1 cellular context compared by ENCODE assay signal in the genomic region with DNA sequence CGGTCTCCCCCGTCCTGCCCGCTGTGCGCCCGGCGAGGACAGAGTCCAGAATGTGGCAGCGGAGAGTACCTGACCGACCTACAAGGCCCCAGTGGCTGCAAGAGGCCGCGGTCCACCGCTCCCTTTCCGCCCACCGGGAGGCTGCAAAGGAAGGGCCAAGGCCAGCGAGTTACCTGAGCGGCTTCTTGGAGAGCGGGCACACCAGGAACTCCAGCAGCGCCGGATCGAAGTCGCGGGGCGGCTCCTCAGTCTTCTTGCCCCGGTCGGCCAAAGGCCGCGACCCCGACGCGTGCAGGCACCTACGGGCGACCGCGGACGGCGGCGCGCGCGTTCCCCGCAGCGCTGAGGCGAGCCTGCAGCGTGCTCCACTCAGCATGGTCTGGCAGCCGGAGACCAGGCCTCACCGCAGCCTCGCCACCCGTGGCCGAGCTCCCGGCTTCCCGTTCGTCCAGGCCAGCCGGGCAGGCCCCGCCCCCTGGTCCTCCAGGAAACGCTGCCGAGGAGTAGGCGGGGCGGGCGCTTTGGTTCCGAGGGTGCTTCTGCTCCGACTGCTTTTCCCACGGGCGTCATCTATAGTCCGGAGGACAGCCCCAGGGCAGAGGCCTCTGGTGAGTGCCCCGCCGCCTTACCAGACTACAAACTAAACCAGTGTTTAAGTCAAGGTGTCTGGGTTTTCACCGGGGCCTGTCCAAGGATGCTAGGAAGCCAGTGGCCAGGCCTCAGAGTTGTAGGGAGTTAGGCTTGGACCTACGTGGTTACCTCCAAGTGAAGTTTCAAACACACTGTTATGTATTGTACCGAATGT.
TF ChIP-seq lines count a peak whose summit lies in the region.

A gene with protein sequence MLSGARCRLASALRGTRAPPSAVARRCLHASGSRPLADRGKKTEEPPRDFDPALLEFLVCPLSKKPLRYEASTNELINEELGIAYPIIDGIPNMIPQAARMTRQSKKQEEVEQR (minus strand): TSS at position 452 of the 805 bp plus-strand sequence. CDS start 76 bp downstream, at position 376.

TF ChIP-seq in K562, 482 proteins besides CTCF, POLR2A, EP300 and RAD21 (continued from another document and continues in another):
- TF ChIP-seq, protein P1, sequence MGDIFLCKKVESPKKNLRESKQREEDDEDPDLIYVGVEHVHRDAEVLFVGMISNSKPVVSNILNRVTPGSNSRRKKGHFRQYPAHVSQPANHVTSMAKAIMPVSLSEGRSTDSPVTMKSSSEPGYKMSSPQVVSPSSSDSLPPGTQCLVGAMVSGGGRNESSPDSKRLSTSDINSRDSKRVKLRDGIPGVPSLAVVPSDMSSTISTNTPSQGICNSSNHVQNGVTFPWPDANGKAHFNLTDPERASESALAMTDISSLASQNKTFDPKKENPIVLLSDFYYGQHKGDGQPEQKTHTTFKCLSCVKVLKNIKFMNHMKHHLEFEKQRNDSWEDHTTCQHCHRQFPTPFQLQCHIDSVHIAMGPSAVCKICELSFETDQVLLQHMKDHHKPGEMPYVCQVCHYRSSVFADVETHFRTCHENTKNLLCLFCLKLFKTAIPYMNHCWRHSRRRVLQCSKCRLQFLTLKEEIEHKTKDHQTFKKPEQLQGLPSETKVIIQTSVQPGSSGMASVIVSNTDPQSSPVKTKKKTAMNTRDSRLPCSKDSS (IDR thresholded peaks at IDR 0.05; ENCODE audit: low read depth, partially characterized antibody): no peak
- TF ChIP-seq ZNF3 (CRISPR knock-in tag; IDR thresholded peaks at IDR 0.05) (no peak), HOXB6 (CRISPR knock-in tag; IDR thresholded peaks at IDR 0.05; ENCODE audit: borderline replicate concordance) (no peak), BRD4 (IDR thresholded peaks at IDR 0.05) (no peak), CBFA2T2 (conservative IDR thresholded peaks at IDR 0.05) (no peak), PTBP1 (IDR thresholded peaks at IDR 0.05; ENCODE audit: low read depth, low read length) (no peak), MCM7 (IDR thresholded peaks at IDR 0.05) (no peak), RFX5 (IDR thresholded peaks at IDR 0.05; ENCODE audit: low read depth, low read length) (no peak), TAL1 (IDR thresholded peaks at IDR 0.05) (no peak), SAP30 (IDR thresholded peaks at IDR 0.05; ENCODE audit: borderline replicate concordance, insufficient read depth, low read depth, low read length, poor library complexity, severe bottlenecking) (peak; percentile 79), ZNF121 (CRISPR knock-in tag; conservative IDR thresholded peaks at IDR 0.05) (no peak), ZNF146 (CRISPR knock-in tag; IDR thresholded peaks at IDR 0.05; ENCODE audit: unreplicated experiment) (no peak), PHF20 (IDR thresholded peaks at IDR 0.05; ENCODE audit: partially characterized antibody) (peak; percentile 88), ZNF253 (CRISPR knock-in tag; conservative IDR thresholded peaks at IDR 0.05) (no peak), TCF7L2 (IDR thresholded peaks at IDR 0.05; ENCODE audit: low read depth, low read length) (no peak), TAF15 (IDR thresholded peaks at IDR 0.05; ENCODE audit: low read depth, low read length) (no peak), SRSF1 (IDR thresholded peaks at IDR 0.05; ENCODE audit: low read depth, low read length) (no peak), RBM34 (IDR thresholded peaks at IDR 0.05; ENCODE audit: borderline replicate concordance, insufficient read depth, low read length) (no peak), TAF9B (IDR thresholded peaks at IDR 0.05; ENCODE audit: partially characterized antibody) (peak; percentile 84), DDX20 (tag; IDR thresholded peaks at IDR 0.05; ENCODE audit: low read depth) (no peak), SMAD2 (IDR thresholded peaks at IDR 0.05; ENCODE audit: low read depth, low read length) (no peak), TCF7 (IDR thresholded peaks at IDR 0.05; ENCODE audit: borderline replicate concordance) (0 out of 2 replicates have a peak, but pooled peaks have one; percentile 51), ZNF696 (CRISPR knock-in tag; conservative IDR thresholded peaks at IDR 0.05) (no peak), TOE1 (IDR thresholded peaks at IDR 0.05; ENCODE audit: borderline replicate concordance) (peak; percentile 47; the same call in 1 of the 2 replicates), TOE1 (CRISPR knock-in tag; IDR thresholded peaks at IDR 0.05; ENCODE audit: borderline replicate concordance, low read depth) (peak; percentile 82; the same call in 1 of the 2 replicates), ZKSCAN8 (CRISPR knock-in tag; IDR thresholded peaks at IDR 0.05) (no peak), DIDO1 (tag; IDR thresholded peaks at IDR 0.05; ENCODE audit: low read depth) (peak; percentile 52; the same call in 1 of the 2 replicates), BRCA1 (IDR thresholded peaks at IDR 0.05) (no peak), BRCA1 (CRISPR knock-in tag; IDR thresholded peaks at IDR 0.05) (no peak), RBBP5 (IDR thresholded peaks at IDR 0.05; ENCODE audit: borderline replicate concordance, insufficient read depth, low read length, poor library complexity, severe bottlenecking) (peak; percentile 93), ZNF133 (CRISPR knock-in tag; IDR thresholded peaks at IDR 0.05) (no peak), ZNF124 (CRISPR knock-in tag; IDR thresholded peaks at IDR 0.05) (no peak)
- TF ChIP-seq, protein P2, sequence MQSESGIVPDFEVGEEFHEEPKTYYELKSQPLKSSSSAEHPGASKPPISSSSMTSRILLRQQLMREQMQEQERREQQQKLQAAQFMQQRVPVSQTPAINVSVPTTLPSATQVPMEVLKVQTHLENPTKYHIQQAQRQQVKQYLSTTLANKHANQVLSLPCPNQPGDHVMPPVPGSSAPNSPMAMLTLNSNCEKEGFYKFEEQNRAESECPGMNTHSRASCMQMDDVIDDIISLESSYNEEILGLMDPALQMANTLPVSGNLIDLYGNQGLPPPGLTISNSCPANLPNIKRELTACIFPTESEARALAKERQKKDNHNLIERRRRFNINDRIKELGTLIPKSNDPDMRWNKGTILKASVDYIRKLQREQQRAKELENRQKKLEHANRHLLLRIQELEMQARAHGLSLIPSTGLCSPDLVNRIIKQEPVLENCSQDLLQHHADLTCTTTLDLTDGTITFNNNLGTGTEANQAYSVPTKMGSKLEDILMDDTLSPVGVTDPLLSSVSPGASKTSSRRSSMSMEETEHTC (IDR thresholded peaks at IDR 0.05): no peak
- TF ChIP-seq, protein P3, sequence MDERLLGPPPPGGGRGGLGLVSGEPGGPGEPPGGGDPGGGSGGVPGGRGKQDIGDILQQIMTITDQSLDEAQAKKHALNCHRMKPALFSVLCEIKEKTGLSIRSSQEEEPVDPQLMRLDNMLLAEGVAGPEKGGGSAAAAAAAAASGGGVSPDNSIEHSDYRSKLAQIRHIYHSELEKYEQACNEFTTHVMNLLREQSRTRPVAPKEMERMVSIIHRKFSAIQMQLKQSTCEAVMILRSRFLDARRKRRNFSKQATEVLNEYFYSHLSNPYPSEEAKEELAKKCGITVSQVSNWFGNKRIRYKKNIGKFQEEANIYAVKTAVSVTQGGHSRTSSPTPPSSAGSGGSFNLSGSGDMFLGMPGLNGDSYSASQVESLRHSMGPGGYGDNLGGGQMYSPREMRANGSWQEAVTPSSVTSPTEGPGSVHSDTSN (CRISPR knock-in tag; IDR thresholded peaks at IDR 0.05; ENCODE audit: low read depth): no peak
- TF ChIP-seq, protein P3 (tag; conservative IDR thresholded peaks at IDR 0.05; ENCODE audit: low read depth): no peak
- TF ChIP-seq, protein P4, sequence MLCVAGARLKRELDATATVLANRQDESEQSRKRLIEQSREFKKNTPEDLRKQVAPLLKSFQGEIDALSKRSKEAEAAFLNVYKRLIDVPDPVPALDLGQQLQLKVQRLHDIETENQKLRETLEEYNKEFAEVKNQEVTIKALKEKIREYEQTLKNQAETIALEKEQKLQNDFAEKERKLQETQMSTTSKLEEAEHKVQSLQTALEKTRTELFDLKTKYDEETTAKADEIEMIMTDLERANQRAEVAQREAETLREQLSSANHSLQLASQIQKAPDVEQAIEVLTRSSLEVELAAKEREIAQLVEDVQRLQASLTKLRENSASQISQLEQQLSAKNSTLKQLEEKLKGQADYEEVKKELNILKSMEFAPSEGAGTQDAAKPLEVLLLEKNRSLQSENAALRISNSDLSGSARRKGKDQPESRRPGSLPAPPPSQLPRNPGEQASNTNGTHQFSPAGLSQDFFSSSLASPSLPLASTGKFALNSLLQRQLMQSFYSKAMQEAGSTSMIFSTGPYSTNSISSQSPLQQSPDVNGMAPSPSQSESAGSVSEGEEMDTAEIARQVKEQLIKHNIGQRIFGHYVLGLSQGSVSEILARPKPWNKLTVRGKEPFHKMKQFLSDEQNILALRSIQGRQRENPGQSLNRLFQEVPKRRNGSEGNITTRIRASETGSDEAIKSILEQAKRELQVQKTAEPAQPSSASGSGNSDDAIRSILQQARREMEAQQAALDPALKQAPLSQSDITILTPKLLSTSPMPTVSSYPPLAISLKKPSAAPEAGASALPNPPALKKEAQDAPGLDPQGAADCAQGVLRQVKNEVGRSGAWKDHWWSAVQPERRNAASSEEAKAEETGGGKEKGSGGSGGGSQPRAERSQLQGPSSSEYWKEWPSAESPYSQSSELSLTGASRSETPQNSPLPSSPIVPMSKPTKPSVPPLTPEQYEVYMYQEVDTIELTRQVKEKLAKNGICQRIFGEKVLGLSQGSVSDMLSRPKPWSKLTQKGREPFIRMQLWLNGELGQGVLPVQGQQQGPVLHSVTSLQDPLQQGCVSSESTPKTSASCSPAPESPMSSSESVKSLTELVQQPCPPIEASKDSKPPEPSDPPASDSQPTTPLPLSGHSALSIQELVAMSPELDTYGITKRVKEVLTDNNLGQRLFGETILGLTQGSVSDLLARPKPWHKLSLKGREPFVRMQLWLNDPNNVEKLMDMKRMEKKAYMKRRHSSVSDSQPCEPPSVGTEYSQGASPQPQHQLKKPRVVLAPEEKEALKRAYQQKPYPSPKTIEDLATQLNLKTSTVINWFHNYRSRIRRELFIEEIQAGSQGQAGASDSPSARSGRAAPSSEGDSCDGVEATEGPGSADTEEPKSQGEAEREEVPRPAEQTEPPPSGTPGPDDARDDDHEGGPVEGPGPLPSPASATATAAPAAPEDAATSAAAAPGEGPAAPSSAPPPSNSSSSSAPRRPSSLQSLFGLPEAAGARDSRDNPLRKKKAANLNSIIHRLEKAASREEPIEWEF (CRISPR knock-in tag; IDR thresholded peaks at IDR 0.05): no peak
- TF ChIP-seq, protein P5, sequence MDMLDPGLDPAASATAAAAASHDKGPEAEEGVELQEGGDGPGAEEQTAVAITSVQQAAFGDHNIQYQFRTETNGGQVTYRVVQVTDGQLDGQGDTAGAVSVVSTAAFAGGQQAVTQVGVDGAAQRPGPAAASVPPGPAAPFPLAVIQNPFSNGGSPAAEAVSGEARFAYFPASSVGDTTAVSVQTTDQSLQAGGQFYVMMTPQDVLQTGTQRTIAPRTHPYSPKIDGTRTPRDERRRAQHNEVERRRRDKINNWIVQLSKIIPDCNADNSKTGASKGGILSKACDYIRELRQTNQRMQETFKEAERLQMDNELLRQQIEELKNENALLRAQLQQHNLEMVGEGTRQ (CRISPR knock-in tag; IDR thresholded peaks at IDR 0.05): no peak
- TF ChIP-seq, protein P6, sequence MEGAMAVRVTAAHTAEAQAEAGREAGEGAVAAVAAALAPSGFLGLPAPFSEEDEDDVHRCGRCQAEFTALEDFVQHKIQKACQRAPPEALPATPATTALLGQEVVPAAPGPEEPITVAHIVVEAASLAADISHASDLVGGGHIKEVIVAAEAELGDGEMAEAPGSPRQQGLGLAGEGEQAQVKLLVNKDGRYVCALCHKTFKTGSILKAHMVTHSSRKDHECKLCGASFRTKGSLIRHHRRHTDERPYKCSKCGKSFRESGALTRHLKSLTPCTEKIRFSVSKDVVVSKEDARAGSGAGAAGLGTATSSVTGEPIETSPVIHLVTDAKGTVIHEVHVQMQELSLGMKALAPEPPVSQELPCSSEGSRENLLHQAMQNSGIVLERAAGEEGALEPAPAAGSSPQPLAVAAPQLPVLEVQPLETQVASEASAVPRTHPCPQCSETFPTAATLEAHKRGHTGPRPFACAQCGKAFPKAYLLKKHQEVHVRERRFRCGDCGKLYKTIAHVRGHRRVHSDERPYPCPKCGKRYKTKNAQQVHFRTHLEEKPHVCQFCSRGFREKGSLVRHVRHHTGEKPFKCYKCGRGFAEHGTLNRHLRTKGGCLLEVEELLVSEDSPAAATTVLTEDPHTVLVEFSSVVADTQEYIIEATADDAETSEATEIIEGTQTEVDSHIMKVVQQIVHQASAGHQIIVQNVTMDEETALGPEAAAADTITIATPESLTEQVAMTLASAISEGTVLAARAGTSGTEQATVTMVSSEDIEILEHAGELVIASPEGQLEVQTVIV (CRISPR knock-in tag; IDR thresholded peaks at IDR 0.05; ENCODE audit: borderline replicate concordance): no peak
- TF ChIP-seq, protein P7, sequence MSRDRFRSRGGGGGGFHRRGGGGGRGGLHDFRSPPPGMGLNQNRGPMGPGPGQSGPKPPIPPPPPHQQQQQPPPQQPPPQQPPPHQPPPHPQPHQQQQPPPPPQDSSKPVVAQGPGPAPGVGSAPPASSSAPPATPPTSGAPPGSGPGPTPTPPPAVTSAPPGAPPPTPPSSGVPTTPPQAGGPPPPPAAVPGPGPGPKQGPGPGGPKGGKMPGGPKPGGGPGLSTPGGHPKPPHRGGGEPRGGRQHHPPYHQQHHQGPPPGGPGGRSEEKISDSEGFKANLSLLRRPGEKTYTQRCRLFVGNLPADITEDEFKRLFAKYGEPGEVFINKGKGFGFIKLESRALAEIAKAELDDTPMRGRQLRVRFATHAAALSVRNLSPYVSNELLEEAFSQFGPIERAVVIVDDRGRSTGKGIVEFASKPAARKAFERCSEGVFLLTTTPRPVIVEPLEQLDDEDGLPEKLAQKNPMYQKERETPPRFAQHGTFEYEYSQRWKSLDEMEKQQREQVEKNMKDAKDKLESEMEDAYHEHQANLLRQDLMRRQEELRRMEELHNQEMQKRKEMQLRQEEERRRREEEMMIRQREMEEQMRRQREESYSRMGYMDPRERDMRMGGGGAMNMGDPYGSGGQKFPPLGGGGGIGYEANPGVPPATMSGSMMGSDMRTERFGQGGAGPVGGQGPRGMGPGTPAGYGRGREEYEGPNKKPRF (IDR thresholded peaks at IDR 0.05; ENCODE audit: low read depth, low read length): no peak
- TF ChIP-seq, protein P8, sequence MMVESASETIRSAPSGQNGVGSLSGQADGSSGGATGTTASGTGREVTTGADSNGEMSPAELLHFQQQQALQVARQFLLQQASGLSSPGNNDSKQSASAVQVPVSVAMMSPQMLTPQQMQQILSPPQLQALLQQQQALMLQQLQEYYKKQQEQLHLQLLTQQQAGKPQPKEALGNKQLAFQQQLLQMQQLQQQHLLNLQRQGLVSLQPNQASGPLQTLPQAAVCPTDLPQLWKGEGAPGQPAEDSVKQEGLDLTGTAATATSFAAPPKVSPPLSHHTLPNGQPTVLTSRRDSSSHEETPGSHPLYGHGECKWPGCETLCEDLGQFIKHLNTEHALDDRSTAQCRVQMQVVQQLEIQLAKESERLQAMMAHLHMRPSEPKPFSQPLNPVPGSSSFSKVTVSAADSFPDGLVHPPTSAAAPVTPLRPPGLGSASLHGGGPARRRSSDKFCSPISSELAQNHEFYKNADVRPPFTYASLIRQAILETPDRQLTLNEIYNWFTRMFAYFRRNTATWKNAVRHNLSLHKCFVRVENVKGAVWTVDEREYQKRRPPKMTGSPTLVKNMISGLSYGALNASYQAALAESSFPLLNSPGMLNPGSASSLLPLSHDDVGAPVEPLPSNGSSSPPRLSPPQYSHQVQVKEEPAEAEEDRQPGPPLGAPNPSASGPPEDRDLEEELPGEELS (CRISPR knock-in tag; IDR thresholded peaks at IDR 0.05; ENCODE audit: borderline replicate concordance): peak; percentile 60; the same call in 1 of the 2 replicates
